In the genomic region with DNA sequence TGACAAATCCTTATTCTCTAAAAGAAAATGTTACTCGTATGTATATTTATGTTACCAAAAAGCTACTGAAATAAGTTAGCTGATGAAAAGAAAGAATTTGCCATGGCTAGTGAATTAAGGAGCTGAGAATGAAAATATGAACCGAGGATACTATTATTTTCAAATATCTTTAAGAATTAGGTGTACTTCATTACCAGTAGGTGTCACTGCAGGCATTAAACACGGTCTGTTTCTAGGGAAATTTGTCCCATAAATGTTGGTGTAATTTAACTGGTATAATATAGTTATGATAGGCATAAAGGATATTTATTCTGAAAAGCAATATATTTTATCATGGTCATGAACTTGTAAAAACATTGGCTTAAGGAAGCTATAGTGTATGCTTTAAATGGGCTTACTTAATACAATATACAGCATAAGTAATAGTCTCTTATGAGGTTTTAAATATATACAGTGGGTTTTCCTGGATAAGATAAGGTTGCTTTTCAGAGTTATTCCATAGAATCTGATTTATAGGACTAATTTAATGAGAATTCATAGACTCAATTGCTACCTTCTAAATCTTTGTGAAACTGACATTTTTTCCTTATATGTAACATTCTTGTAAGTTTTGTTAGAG, we compare ENCODE assay signal across 8 cellular contexts.
A peak's percentile ranks its signal among the peaks of the same experiment; 100 is the strongest.
DNase-seq lines count a peak whose midpoint lies in the region; ATAC-seq, FAIRE-seq and TF ChIP-seq lines count a peak whose summit lies in the region.

No MANE protein-coding gene starts in this region.

- H2BK12ac ChIP-seq in trophoblast cell (ENCODE audit: low read length): no peak overlapping the region

- in situ Hi-C loops in Caki2 (cut with HindIII; ENCODE audit: low pct_unique_long_range_greater_than_20kb, low sequenced_read_pairs) (no loop called here), IMR-90 (cut with MboI; ENCODE audit: low sequenced_read_pairs) (loop anchor here (10.0 kb wide), 1 partner anchor 1073 kb away; no protein-coding TSS in a partner anchor)

- no peak overlapping the region for H2AFZ ChIP-seq in IMR-90 (replicated peaks; ENCODE audit: low read length, poor library complexity)
- no peak overlapping the region for H2AFZ ChIP-seq in trophoblast cell (ENCODE audit: insufficient read depth, low read length, poor library complexity)

- no peak overlapping the region for H2BK15ac ChIP-seq in IMR-90 (ENCODE audit: low read depth, low read length)

- no peak overlapping the region for H4K91ac ChIP-seq in IMR-90 (ENCODE audit: insufficient read depth, low read depth, low read length)
- H4K91ac ChIP-seq in trophoblast cell (ENCODE audit: low read depth, low read length): no peak overlapping the region

- TF ChIP-seq POLR2A in IMR-90 (IDR thresholded peaks at IDR 0.05; ENCODE audit: low read depth, low read length) (no peak), lower leg skin (IDR thresholded peaks at IDR 0.05) (no peak)

- H3K4ac ChIP-seq in IMR-90 (ENCODE audit: low read depth, low read length) (no peak overlapping the region), trophoblast cell (ENCODE audit: low read depth, low read length) (no peak overlapping the region)

- no peak overlapping the region for H2BK5ac ChIP-seq in IMR-90 (ENCODE audit: low read depth, low read length, poor library complexity, severe bottlenecking)
- no peak overlapping the region for H2BK5ac ChIP-seq in trophoblast cell (ENCODE audit: low read depth, low read length, poor library complexity)

- no peaks in the 10 kb centered on the region for H4K20me1 ChIP-seq in IMR-90 (ENCODE audit: insufficient read depth, low read length)

- H3K23ac ChIP-seq in IMR-90 (ENCODE audit: low read depth, low read length): no peak overlapping the region
- no peak overlapping the region for H3K23ac ChIP-seq in trophoblast cell (ENCODE audit: low read length)

- intact Hi-C loops in IMR-90 (cut with micrococcal nuclease) (loop anchor here (5.0 to 10.0 kb wide), 4 partner anchors 70 to 1000 kb away; no protein-coding TSS in a partner anchor), lower leg skin (cut with DNase I; ENCODE audit: low total_unique reads) (no loop called here)

- H3K27ac ChIP-seq in IMR-90 (ENCODE audit: insufficient read depth, low read length) (no peak overlapping the region), trophoblast cell (ENCODE audit: low read depth, low read length) (no peak overlapping the region)

- POLR2A ChIA-PET in IMR-90 (lab: Charles Lee; ENCODE audit: unreplicated experiment): no interaction called here

- CTCF ChIA-PET in IMR-90 (lab: Yijun Ruan, JAX): interaction anchor here (1.2 kb wide), 2 partner anchors 9 to 200 kb away, joined by 3 to 5 read pairs; no protein-coding TSS in a partner anchor

- no peaks in the 10 kb centered on the region for H3K79me2 ChIP-seq in trophoblast cell (ENCODE audit: control insufficient read depth, insufficient read depth, low read length, poor library complexity)

- H3K9me3 ChIP-seq in IMR-90 (ENCODE audit: control insufficient read depth, insufficient read depth, low read length) (no peaks in the 10 kb centered on the region), trophoblast cell (ENCODE audit: insufficient read depth, low read depth, low read length) (no peaks in the 10 kb centered on the region)

- H4K12ac ChIP-seq in trophoblast cell (ENCODE audit: low read depth, low read length): no peak overlapping the region

- H3K14ac ChIP-seq in IMR-90 (replicated peaks; ENCODE audit: low read depth, low read length): no peak overlapping the region
- H3K14ac ChIP-seq in trophoblast cell (ENCODE audit: low read length): no peak overlapping the region

- H3K4me3 ChIP-seq in IMR-90 (ENCODE audit: insufficient read depth, low read depth, low read length): no peak overlapping the region
- no peak overlapping the region for H3K4me3 ChIP-seq in fibroblast of mammary gland (ENCODE audit: control insufficient read depth, low read depth, low read length)
- H3K4me3 ChIP-seq in trophoblast cell (ENCODE audit: low read depth, low read length): no peak overlapping the region
- no peak overlapping the region for H3K4me3 ChIP-seq in lower leg skin (ENCODE audit: low read depth, poor library complexity, severe bottlenecking)

- no TSS peak for BruUV-seq in IMR-90 (replicated peaks; lab: Mats Ljungman, UMichigan)

- dilution Hi-C loops in IMR-90 (cut with HindIII; ENCODE audit: low sequenced_read_pairs, unreplicated experiment): no loop called here

- no peak overlapping the region for H2BK20ac ChIP-seq in IMR-90 (ENCODE audit: low read depth, low read length)

- H3K79me1 ChIP-seq in IMR-90 (ENCODE audit: low read depth in 1 of 2, low read length in 2 of 2): no peaks in the 10 kb centered on the region
- H3K79me1 ChIP-seq in trophoblast cell (ENCODE audit: low read length): no peaks in the 10 kb centered on the region

- H2BK120ac ChIP-seq in IMR-90 (ENCODE audit: low read depth, low read length) (no peak overlapping the region), trophoblast cell (ENCODE audit: insufficient read depth, low read length, poor library complexity) (no peak overlapping the region)

- H4K5ac ChIP-seq in IMR-90 (ENCODE audit: low read depth, low read length): no peak overlapping the region

- peaks cover 2% of the 10 kb centered on the region; the same call in 1 of the 2 replicates for H3K4me1 ChIP-seq in IMR-90 (ENCODE audit: control insufficient read depth, insufficient read depth, low read length)
- H3K4me1 ChIP-seq in trophoblast cell (ENCODE audit: control insufficient read depth in 1 of 2, insufficient read depth in 2 of 2, low read length in 2 of 2): no peaks in the 10 kb centered on the region

- no CpG with 5 or more reads among the region's 3 CpGs for WGBS in IMR-90 (ENCODE audit: extremely low coverage in 2 of 2, insufficient read length in 1 of 2), 2 experiments
- no CpG with 5 or more reads among the region's 3 CpGs for WGBS in trophoblast cell (ENCODE audit: extremely low coverage, insufficient coverage, insufficient read length)
- WGBS in lower leg skin, 2 donors: 11 to 12% methylated on average over 3 of the region's 3 CpGs

- H3K18ac ChIP-seq in IMR-90 (ENCODE audit: low read depth, low read length): no peak overlapping the region
- no peak overlapping the region for H3K18ac ChIP-seq in trophoblast cell (ENCODE audit: low read length)

- H3K4me2 ChIP-seq in IMR-90 (ENCODE audit: low read depth, low read length) (no peak overlapping the region), trophoblast cell (ENCODE audit: low read length) (no peak overlapping the region)

- H3K27me3 ChIP-seq in IMR-90 (ENCODE audit: control insufficient read depth, insufficient read depth, low read length) (no peaks in the 10 kb centered on the region), trophoblast cell (ENCODE audit: insufficient read depth, low read length) (no peaks in the 10 kb centered on the region)

- ATAC-seq in IMR-90 (ENCODE audit: low read depth) (peak; percentile 75), GM19023 (IDR thresholded peaks at IDR 0.05; ENCODE audit: unreplicated experiment) (no peak), GM18870 (IDR thresholded peaks at IDR 0.05; ENCODE audit: unreplicated experiment) (no peak)

- no peak overlapping the region for H3K56ac ChIP-seq in IMR-90 (ENCODE audit: extremely low read depth, insufficient read depth, low read length)

- peak; percentile 73 for TF ChIP-seq CTCF in IMR-90 (conservative IDR thresholded peaks at IDR 0.05; ENCODE audit: low read depth, low read length)
- TF ChIP-seq CTCF in fibroblast of mammary gland (conservative IDR thresholded peaks at IDR 0.05; ENCODE audit: control insufficient read depth, insufficient read depth, low read depth, low read length): peak; percentile 61
- no peak for TF ChIP-seq CTCF in lower leg skin (IDR thresholded peaks at IDR 0.05)

- FAIRE-seq in RCC 7860 (lab: Jason Lieb, UNC): peak; percentile 65

- no peak overlapping the region for H2AK9ac ChIP-seq in IMR-90 (replicated peaks; ENCODE audit: low read depth, low read length, poor library complexity)

- peak; percentile 1 for DNase-seq in Caki2 (ENCODE audit: low read depth)
- peak; percentile 65 for DNase-seq in IMR-90
- peak; percentile 20 for DNase-seq in RCC 7860 (ENCODE audit: low spot score)
- DNase-seq in fibroblast of mammary gland (ENCODE audit: low read depth): peak; percentile 74
- DNase-seq in trophoblast cell: peak; percentile 11 to 75
- no peak for DNase-seq in lower leg skin (ENCODE audit: low spot score in 2 of 2)

- no peaks in the 10 kb centered on the region for H3K36me3 ChIP-seq in IMR-90 (ENCODE audit: control insufficient read depth, insufficient read depth, low read length)
- H3K36me3 ChIP-seq in trophoblast cell (ENCODE audit: control insufficient read depth in 1 of 2, insufficient read depth in 2 of 2, low read length in 2 of 2): no peaks in the 10 kb centered on the region

- H4K8ac ChIP-seq in IMR-90 (ENCODE audit: low read depth in 2 of 2, low read length in 2 of 2) (no peak overlapping the region), trophoblast cell (ENCODE audit: low read depth, low read length) (no peak overlapping the region)

- no peaks in the 10 kb centered on the region for H3K9me1 ChIP-seq in IMR-90 (ENCODE audit: insufficient read depth, low read length)

- H3K9ac ChIP-seq in IMR-90 (ENCODE audit: low read depth, low read length) (no peak overlapping the region), trophoblast cell (ENCODE audit: low read length) (no peak overlapping the region)

- no peak overlapping the region for H2AK5ac ChIP-seq in IMR-90 (ENCODE audit: low read depth, low read length)
- H2AK5ac ChIP-seq in trophoblast cell (ENCODE audit: low read length): no peak overlapping the region

- TF ChIP-seq RAD21 in IMR-90 (IDR thresholded peaks at IDR 0.05; ENCODE audit: low read length): peak; percentile 65

TF ChIP-seq in IMR-90, 13 proteins besides CTCF, POLR2A, EP300 and RAD21:
- TF ChIP-seq BHLHE40 (IDR thresholded peaks at IDR 0.05; ENCODE audit: low read depth, low read length) (no peak), SMC3 (IDR thresholded peaks at IDR 0.05; ENCODE audit: low read depth, low read length) (peak; percentile 58; the same call in 1 of the 2 replicates)

Comparison
In these comparisons a context has a peak if more than half of its experiments do, and no peak if none do; other contexts are left out.
1. DNase-seq: peak in Caki2 (single experiment), IMR-90 (single experiment), RCC 7860 (single experiment), fibroblast of mammary gland (single experiment) and trophoblast cell (2 of 2); none in lower leg skin (0 of 2).
2. CTCF ChIP-seq: peak in IMR-90 (single experiment) and fibroblast of mammary gland (single experiment); none in lower leg skin (0 of 3).